Comparison of ENCODE assay signal across 9 cellular contexts in genomic region chr2:203200866-203201265, GRCh38.
"Had no signal": no experiment of that assay in that cellular context is flagged by ENCODE, and none has a peak within 500 bp of the region (broad histone marks: within the 10 kb centered on the region; RNA-seq: fewer than 3 reads in every experiment).

No MANE protein-coding gene starts in this region.

- H3K4me2 ChIP-seq: GM23338 had no signal

- FAIRE-seq: H1, HepG2 had no signal

- H3K4me1 ChIP-seq: HAP-1 had no signal

- H3K36me3 ChIP-seq: HAP-1 had no signal

- H3K4me1 Mint-ChIP-seq: GM23338, IgD-negative memory B cell had no signal

- H2AFZ ChIP-seq: GM23338 had no signal

- H3K9me3 Mint-ChIP-seq: HFFc6, IgD-negative memory B cell had no signal

- H3K4me3 Mint-ChIP-seq: GM23338, HFFc6, IgD-negative memory B cell had no signal

- H3K4me3 ChIP-seq: GM23338, HAP-1 had no signal

- H3K9me3 ChIP-seq: HAP-1 had no signal

- H3K27ac Mint-ChIP-seq: GM23338, HFFc6, IgD-negative memory B cell had no signal

- DNase-seq: H7, KBM-7 had no signal

- H3K27me3 Mint-ChIP-seq: IgD-negative memory B cell had no signal

- H3K27ac ChIP-seq: HL-60 had no signal
